17 cellular contexts compared by ENCODE assay signal in genomic region chr3:72297481-72297880, GRCh38.
A peak's percentile ranks its signal among the peaks of the same experiment; 100 is the strongest.
DNase-seq lines count a peak whose midpoint lies in the region; TF ChIP-seq lines count a peak whose summit lies in the region.
"Had no signal": no experiment of that assay in that cellular context is flagged by ENCODE, and none has a peak within 500 bp of the region (broad histone marks: within the 10 kb centered on the region; RNA-seq: fewer than 3 reads in every experiment).

No MANE protein-coding gene starts in this region.

- no peak for TF ChIP-seq POLR2A in esophagus muscularis mucosa (IDR thresholded peaks at IDR 0.05; ENCODE audit: low read depth)
- TF ChIP-seq POLR2A in prostate gland (IDR thresholded peaks at IDR 0.05) = no peak
- no peak for TF ChIP-seq POLR2A in transverse colon (IDR thresholded peaks at IDR 0.05)

- H3K4me3 ChIP-seq in esophagus muscularis mucosa (no peak overlapping the region), prostate gland (no peak overlapping the region), transverse colon (no peak overlapping the region)
- H3K4me3 ChIP-seq: A549 had no signal

- peaks cover 15 to 32% (median 30%) of the 10 kb centered on the region in 4 donors for H3K4me1 ChIP-seq in esophagus muscularis mucosa
- H3K4me1 ChIP-seq in prostate gland (replicated peaks) = peaks cover 16% of the 10 kb centered on the region
- H3K4me1 ChIP-seq in transverse colon = peaks cover 5 to 7% (median 5%) of the 10 kb centered on the region in 4 donors
- H3K4me1 ChIP-seq: A549 had no signal

- DNase-seq in esophagus muscularis mucosa (ENCODE audit: extremely low spot score) (no peak), prostate gland (ENCODE audit: low spot score) (no peak), transverse colon (no peak), NCI-H1105 (lab: John Stamatoyannopoulos, UW) (no peak), OCI-M1 (lab: John Stamatoyannopoulos, UW) (no peak)
- DNase-seq in stimulated activated CD8-positive, alpha-beta memory T cell treated with anti-CD3 and anti-CD28 coated beads, Interleukin-4, amount 100 ng/mL, for 48 hours = no peak
- DNase-seq: AML-193; CD4-positive, alpha-beta memory T cell; DMS153; DMS79; GDM1; GOT3; H7; HFFc6 had no signal

- H3K27ac ChIP-seq in C4-2B (peak overlapping the region; percentile 92), esophagus muscularis mucosa (replicated peaks in 1 of 4) (peak overlapping the region; percentile 73 to 76 (median 75)), prostate gland (peak overlapping the region; percentile 65 to 85), transverse colon (peak overlapping the region; percentile 4 to 42 (median 24))
- H3K27ac ChIP-seq: 22Rv1, A549 had no signal

- no peak for TF ChIP-seq EP300 in esophagus muscularis mucosa (IDR thresholded peaks at IDR 0.05)
- TF ChIP-seq EP300 in transverse colon (IDR thresholded peaks at IDR 0.05; ENCODE audit: low read depth) = no peak

- H3K36me3 ChIP-seq in esophagus muscularis mucosa (no peaks in the 10 kb centered on the region), prostate gland (no peaks in the 10 kb centered on the region), transverse colon (no peaks in the 10 kb centered on the region)

- TF ChIP-seq CTCF in C4-2B (conservative IDR thresholded peaks at IDR 0.05) (no peak), esophagus muscularis mucosa (IDR thresholded peaks at IDR 0.05) (no peak), prostate gland (IDR thresholded peaks at IDR 0.05) (no peak), transverse colon (IDR thresholded peaks at IDR 0.05) (no peak)

- H3K27me3 ChIP-seq in esophagus muscularis mucosa (no peaks in the 10 kb centered on the region), prostate gland (replicated peaks; ENCODE audit: insufficient read depth) (no peaks in the 10 kb centered on the region), transverse colon (no peaks in the 10 kb centered on the region)

- in situ Hi-C loops in transverse colon (cut with MboI; ENCODE audit: low pct_ligation_motif_present in 1 of 4, low pct_unique_long_range_greater_than_20kb in 1 of 4, low sequenced_read_pairs in 3 of 4) = no loop called here

- 100% methylated on average over 1 of the region's 1 CpG for WGBS in esophagus muscularis mucosa
- 93% methylated on average over 1 of the region's 1 CpG for WGBS in prostate gland
- WGBS in transverse colon (ENCODE audit: low coverage in 1 of 2), 2 donors = 88% methylated on average over 1 of the region's 1 CpG; no CpG with 5 or more reads in 1 of the 2 donors

- intact Hi-C loops in esophagus muscularis mucosa (cut with DNase I) = no loop called here
- intact Hi-C loops in prostate gland (cut with DNase I) = no loop called here
- intact Hi-C loops in transverse colon (cut with DNase I; ENCODE audit: low total_unique reads) = no loop called here

- H3K9me3 ChIP-seq in esophagus muscularis mucosa = no peaks in the 10 kb centered on the region
- H3K9me3 ChIP-seq in prostate gland = no peaks in the 10 kb centered on the region
- no peaks in the 10 kb centered on the region for H3K9me3 ChIP-seq in transverse colon
- H3K9me3 ChIP-seq: A549 had no signal

Comparison
In these comparisons a context has a peak if more than half of its experiments do, and no peak if none do; other contexts are left out.
1. H3K27ac ChIP-seq: peak in every context shown above with its lines; median percentile 92 in C4-2B; 75 in esophagus muscularis mucosa; 75 in prostate gland; 24 in transverse colon.